23 cellular contexts compared by ENCODE assay signal in the genomic region with DNA sequence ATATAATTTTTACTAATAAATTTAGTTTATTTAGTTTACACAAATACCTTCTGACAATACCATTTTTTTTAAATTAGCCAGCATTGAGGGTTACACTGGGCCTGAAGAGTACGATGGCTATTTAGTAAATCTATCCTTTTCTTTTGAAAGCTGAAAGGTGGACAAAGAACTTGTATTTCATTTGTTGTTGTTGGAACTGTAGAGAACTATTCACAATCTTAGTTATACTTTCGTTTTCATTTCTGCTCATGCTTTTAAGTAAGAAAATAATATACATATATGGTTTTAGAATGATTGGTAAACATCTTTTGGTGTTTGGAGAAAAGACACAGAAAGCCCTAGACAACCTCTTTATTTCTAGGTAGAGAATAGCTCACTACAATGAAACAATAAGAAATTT.
"Had no signal": no experiment of that assay in that cellular context is flagged by ENCODE, and none has a peak within 500 bp of the region (broad histone marks: within the 10 kb centered on the region; RNA-seq: fewer than 3 reads in every experiment).

No MANE protein-coding gene starts in this region.

- ATAC-seq: activated CD4-positive, alpha-beta T cell treated with anti-CD3 and anti-CD28 coated beads for 36 hours; activated T-helper 17 cell treated with anti-CD3 and anti-CD28 coated beads, Interleukin-2, amount 50 U/mL, for 72 hours had no signal

- H3K27ac ChIP-seq: brain microvascular endothelial cell, SK-N-MC, WERI-Rb-1 had no signal

- DNase-seq: activated CD4-positive, alpha-beta memory T cell treated with anti-CD3 and anti-CD28 coated beads, Interleukin-2, amount 10 ng/mL, durations not matched to agents 7 days and 5 days; activated CD4-positive, alpha-beta T cell treated with anti-CD3 and anti-CD28 coated beads for 36 hours; activated CD4-positive, alpha-beta T cell treated with anti-CD3 and anti-CD28 coated beads, Interleukin-2, amount 50 U/mL, for 1 hour; activated gamma-delta T cell; activated naive CD4-positive, alpha-beta T cell treated with anti-CD3 and anti-CD28 coated beads for 36 hours; activated T-cell treated with anti-CD3 and anti-CD28 coated beads for 4 hours; activated T-cell treated with anti-CD3 and anti-CD28 coated beads, Interleukin-2, amount 50 U/mL, for 48 hours; amygdala; cerebellar nuclear complex; Kasumi-1; MV-4-11; NCI-H1092 treated with DMSO at 0.1 percent for 48 hours; NCI-H1417 treated with DMSO at 0.1 percent for 48 hours; NCI-H1694; NCI-H2029; NCI-H2107; NCI-H2171 treated with DMSO at 0.1 percent for 48 hours; NCI-H526; NCI-H774; WERI-Rb-1 had no signal

- H3K36me3 ChIP-seq: brain microvascular endothelial cell, WERI-Rb-1 had no signal

- H3K27me3 ChIP-seq: brain microvascular endothelial cell had no signal

- H3K4me3 ChIP-seq: SK-N-MC had no signal
